ENCODE assay signal across 16 cellular contexts in genomic region chr2:155696561-155696960, GRCh38.
"Had no signal": no experiment of that assay in that cellular context is flagged by ENCODE, and none has a peak within 500 bp of the region (broad histone marks: within the 10 kb centered on the region; RNA-seq: fewer than 3 reads in every experiment).

No MANE protein-coding gene starts in this region.

- FAIRE-seq: bronchial epithelial cell had no signal

- ATAC-seq: activated CD4-positive, alpha-beta T cell treated with anti-CD3 and anti-CD28 coated beads for 36 hours; activated T-cell treated with anti-CD3 and anti-CD28 coated beads, Interleukin-2, amount 50 U/mL, for 72 hours; gastrocnemius medialis; left ventricle myocardium superior; right cardiac atrium had no signal

- DNase-seq: activated CD4-positive, alpha-beta T cell treated with anti-CD3 and anti-CD28 coated beads for 36 hours; activated CD4-positive, CD25-positive, alpha-beta regulatory T cell; activated naive CD4-positive, alpha-beta T cell treated with Interleukin-2 at 50 U/mL for 16 hours; activated T-cell treated with anti-CD3 and anti-CD28 coated beads for 4 hours; activated T-cell treated with anti-CD3 and anti-CD28 coated beads, Interleukin-2, amount 50 U/mL, for 72 hours; anterior cingulate cortex; dermis blood vessel endothelial cell; effector CD4-positive, alpha-beta T cell; gastrocnemius medialis; islet precursor cell; left ventricle myocardium superior; right cardiac atrium; spleen; stimulated activated CD4-positive, alpha-beta T cell treated with anti-CD3 and anti-CD28 coated beads, Interleukin-2, amount 100 ng/mL, for 48 hours; stimulated activated naive CD4-positive, alpha-beta T cell treated with Interleukin-2 at 50 U/mL for 16 hours had no signal
